Comparison of ENCODE assay signal across 26 cellular contexts in the genomic region with DNA sequence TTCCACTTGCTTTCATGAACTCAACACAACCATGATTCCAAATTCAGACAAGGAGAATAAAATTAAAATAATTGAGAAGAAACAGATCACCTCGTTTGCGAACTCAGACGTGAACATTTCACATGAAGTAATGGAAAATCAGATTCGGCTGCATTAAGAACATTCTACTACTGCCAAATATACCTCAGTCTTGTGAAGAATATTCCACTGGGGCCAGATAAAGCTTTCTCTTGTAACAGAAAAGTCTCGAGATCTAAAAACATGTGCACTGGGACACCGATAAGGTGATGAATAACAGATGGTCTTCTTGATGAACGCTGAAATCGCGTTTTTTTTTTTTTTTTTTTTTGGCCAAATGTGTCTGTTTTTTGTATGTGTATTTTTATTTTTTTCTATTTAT.
A peak's percentile ranks its signal among the peaks of the same experiment; 100 is the strongest.
DNase-seq lines count a peak whose midpoint lies in the region; ATAC-seq and TF ChIP-seq lines count a peak whose summit lies in the region.
"Had no signal": no experiment of that assay in that cellular context is flagged by ENCODE, and none has a peak within 500 bp of the region (broad histone marks: within the 10 kb centered on the region; RNA-seq: fewer than 3 reads in every experiment).

No MANE protein-coding gene starts in this region.

- no peaks in the 10 kb centered on the region for H4K20me1 ChIP-seq in hepatocyte (ENCODE audit: insufficient read depth, poor library complexity, severe bottlenecking)
- H4K20me1 ChIP-seq: BLaER1 had no signal

- 62% methylated on average over 9 of the region's 9 CpGs for WGBS in hepatocyte (ENCODE audit: low lambda C conversion rate, missing lambda C conversion rate)

- intact Hi-C loops in uterus (cut with DNase I; ENCODE audit: low total_unique reads): no loop called here
- intact Hi-C loops in activated CD8-positive, alpha-beta T cell treated with anti-CD3 and anti-CD28 coated beads for 36 hours (cut with micrococcal nuclease): no loop called here

- peaks cover 9% of the 10 kb centered on the region for H3K27me3 Mint-ChIP-seq in chondrocyte (ENCODE audit: low read depth)
- H3K27me3 Mint-ChIP-seq in activated CD8-positive, alpha-beta T cell treated with anti-CD3 and anti-CD28 coated beads for 36 hours: peaks cover 11% of the 10 kb centered on the region

- ATAC-seq in SK-N-SH treated with all-trans-retinoic acid at 6 μM for 48 hours: no peak
- ATAC-seq in activated CD8-positive, alpha-beta T cell treated with anti-CD3 and anti-CD28 coated beads for 36 hours: no peak
- ATAC-seq: GM12878 had no signal

- CTCF ChIA-PET in activated CD8-positive, alpha-beta T cell treated with anti-CD3 and anti-CD28 coated beads for 36 hours (lab: Charles Lee): no interaction called here

- H3K27me3 ChIP-seq in uterus: no peaks in the 10 kb centered on the region
- peaks cover 4% of the 10 kb centered on the region for H3K27me3 ChIP-seq in hepatocyte
- H3K27me3 ChIP-seq: BE2C, BLaER1 had no signal

- no peaks in the 10 kb centered on the region for H3K9me3 ChIP-seq in uterus
- no peaks in the 10 kb centered on the region for H3K9me3 ChIP-seq in hepatocyte (ENCODE audit: low read depth)
- H3K9me3 ChIP-seq: BE2C, BLaER1 had no signal

- H3K79me2 ChIP-seq in hepatocyte: no peaks in the 10 kb centered on the region

- peak; percentile 57 for DNase-seq in NCI-H2171 (lab: John Stamatoyannopoulos, UW)
- peak; percentile 98 for DNase-seq in SK-N-DZ (ENCODE audit: low spot score)
- DNase-seq in uterus: no peak
- no peak for DNase-seq in cerebellar nuclear complex (lab: John Stamatoyannopoulos, UW)
- no peak for DNase-seq in hepatocyte (ENCODE audit: low spot score)
- no peak for DNase-seq in chondrocyte (ENCODE audit: low spot score)
- no peak for DNase-seq in activated CD8-positive, alpha-beta T cell treated with anti-CD3 and anti-CD28 coated beads for 36 hours
- DNase-seq: 8988T; ACHN; BE2C; C1 segment of cervical spinal cord; CD4-positive, alpha-beta memory T cell; CD4-positive, CD25-positive, alpha-beta regulatory T cell; CD8-positive, alpha-beta memory T cell; COR-L47; DMS 273 treated with DMSO at 0.1 percent for 48 hours; DMS153; DMS53; DMS79; DND-41; EL; GDM1 had no signal

- no peaks in the 10 kb centered on the region for H3K36me3 ChIP-seq in uterus
- H3K36me3 ChIP-seq in hepatocyte (replicated peaks; ENCODE audit: insufficient read depth, low read depth): no peaks in the 10 kb centered on the region
- H3K36me3 ChIP-seq: BE2C, BLaER1 had no signal

- no peak overlapping the region for H3K27ac Mint-ChIP-seq in chondrocyte (ENCODE audit: unreplicated experiment)
- no peak overlapping the region for H3K27ac Mint-ChIP-seq in activated CD8-positive, alpha-beta T cell treated with anti-CD3 and anti-CD28 coated beads for 36 hours
- H3K27ac Mint-ChIP-seq: CD14-positive monocyte; CD4-positive, alpha-beta memory T cell; CD4-positive, CD25-positive, alpha-beta regulatory T cell; CD8-positive, alpha-beta memory T cell had no signal

- H3K4me3 Mint-ChIP-seq in chondrocyte (ENCODE audit: unreplicated experiment): no peak overlapping the region
- no peak overlapping the region for H3K4me3 Mint-ChIP-seq in activated CD8-positive, alpha-beta T cell treated with anti-CD3 and anti-CD28 coated beads for 36 hours
- H3K4me3 Mint-ChIP-seq: CD14-positive monocyte; CD4-positive, CD25-positive, alpha-beta regulatory T cell; CD8-positive, alpha-beta memory T cell had no signal

- POLR2A ChIA-PET in activated CD8-positive, alpha-beta T cell treated with anti-CD3 and anti-CD28 coated beads for 36 hours (lab: Charles Lee): no interaction called here

- no peaks in the 10 kb centered on the region for H3K9me2 ChIP-seq in hepatocyte (replicated peaks; ENCODE audit: insufficient read depth)

- H3K4me1 ChIP-seq in uterus: no peaks in the 10 kb centered on the region
- H3K4me1 ChIP-seq in hepatocyte (ENCODE audit: insufficient read depth): no peaks in the 10 kb centered on the region
- H3K4me1 ChIP-seq: BE2C had no signal

- no peak for TF ChIP-seq POLR2A in uterus (IDR thresholded peaks at IDR 0.05)

- no peaks in the 10 kb centered on the region for H3K36me3 Mint-ChIP-seq in chondrocyte (ENCODE audit: low read depth)
- no peaks in the 10 kb centered on the region for H3K36me3 Mint-ChIP-seq in activated CD8-positive, alpha-beta T cell treated with anti-CD3 and anti-CD28 coated beads for 36 hours (ENCODE audit: low read depth)
- H3K36me3 Mint-ChIP-seq: CD14-positive monocyte; CD4-positive, alpha-beta memory T cell; CD4-positive, CD25-positive, alpha-beta regulatory T cell; CD8-positive, alpha-beta memory T cell had no signal

- H2AFZ ChIP-seq in hepatocyte: no peak overlapping the region

- no peaks in the 10 kb centered on the region for H3K9me3 Mint-ChIP-seq in chondrocyte (ENCODE audit: low read depth)
- no peaks in the 10 kb centered on the region for H3K9me3 Mint-ChIP-seq in activated CD8-positive, alpha-beta T cell treated with anti-CD3 and anti-CD28 coated beads for 36 hours
- H3K9me3 Mint-ChIP-seq: CD4-positive, CD25-positive, alpha-beta regulatory T cell; CD8-positive, alpha-beta memory T cell had no signal

- no peak overlapping the region for H3K4me3 ChIP-seq in uterus
- no peak overlapping the region for H3K4me3 ChIP-seq in hepatocyte
- H3K4me3 ChIP-seq: BLaER1, GM12878 had no signal

- no peak overlapping the region for H3K4me2 ChIP-seq in hepatocyte
- H3K4me2 ChIP-seq: BLaER1 had no signal

- H3K27ac ChIP-seq in uterus (peak overlapping the region; percentile 51 to 54), hepatocyte (no peak overlapping the region)
- H3K27ac ChIP-seq: BLaER1 had no signal

- TF ChIP-seq CTCF in uterus (IDR thresholded peaks at IDR 0.05) (no peak), hepatocyte (IDR thresholded peaks at IDR 0.05; ENCODE audit: poor library complexity) (no peak), chondrocyte (IDR thresholded peaks at IDR 0.05) (no peak)
- no peak for TF ChIP-seq CTCF in activated CD8-positive, alpha-beta T cell treated with anti-CD3 and anti-CD28 coated beads for 36 hours (IDR thresholded peaks at IDR 0.05)

- H3K4me1 Mint-ChIP-seq in chondrocyte (ENCODE audit: low read depth): no peaks in the 10 kb centered on the region
- H3K4me1 Mint-ChIP-seq in activated CD8-positive, alpha-beta T cell treated with anti-CD3 and anti-CD28 coated beads for 36 hours (ENCODE audit: low read depth): no peaks in the 10 kb centered on the region
- H3K4me1 Mint-ChIP-seq: CD14-positive monocyte; CD4-positive, alpha-beta memory T cell; CD4-positive, CD25-positive, alpha-beta regulatory T cell; CD8-positive, alpha-beta memory T cell had no signal

TF ChIP-seq in SK-N-SH treated with all-trans-retinoic acid at 6 μM for 48 hours, 23 proteins besides CTCF, POLR2A, EP300 and RAD21:
- no peak for TF ChIP-seq SNAI2 (CRISPR knock-in tag; IDR thresholded peaks at IDR 0.05)
- peak; percentile 61; the same call in 1 of the 2 replicates for TF ChIP-seq TCF4 (CRISPR knock-in tag; IDR thresholded peaks at IDR 0.05; ENCODE audit: borderline replicate concordance)

Comparison
In these comparisons a context has a peak if more than half of its experiments do, and no peak if none do; other contexts are left out.
1. DNase-seq: peak in NCI-H2171 (single experiment) and SK-N-DZ (single experiment); none in uterus (0 of 2), cerebellar nuclear complex (0 of 2), hepatocyte (single experiment), chondrocyte (single experiment) and activated CD8-positive, alpha-beta T cell treated with anti-CD3 and anti-CD28 coated beads for 36 hours (single experiment).